2 cellular contexts compared by ENCODE assay signal in the genomic region with DNA sequence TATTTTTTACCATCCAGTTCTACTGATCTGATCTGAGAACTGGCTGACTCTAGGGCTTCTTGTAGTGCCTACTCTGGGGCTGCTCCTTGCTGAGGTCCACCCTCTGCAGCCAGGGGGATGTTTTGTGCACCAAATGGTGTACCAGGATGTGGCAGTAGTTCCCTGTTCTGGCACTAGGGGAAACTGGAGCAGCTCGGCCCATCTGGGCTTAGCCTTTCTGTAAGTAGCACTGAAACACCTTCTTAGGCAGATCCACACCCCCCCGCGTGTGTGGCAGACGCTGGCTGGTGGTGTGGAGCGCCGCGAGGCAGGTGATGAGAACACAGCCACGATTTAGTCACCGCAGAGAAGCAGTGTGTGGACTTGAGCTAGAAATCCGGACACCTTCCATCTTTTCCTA.
TF ChIP-seq lines count a peak whose summit lies in the region.

No MANE protein-coding gene starts in this region.

TF ChIP-seq in HCT116, 20 proteins besides CTCF, POLR2A, EP300 and RAD21 (continued from another document):
- TF ChIP-seq, protein P1, sequence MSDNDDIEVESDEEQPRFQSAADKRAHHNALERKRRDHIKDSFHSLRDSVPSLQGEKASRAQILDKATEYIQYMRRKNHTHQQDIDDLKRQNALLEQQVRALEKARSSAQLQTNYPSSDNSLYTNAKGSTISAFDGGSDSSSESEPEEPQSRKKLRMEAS (IDR thresholded peaks at IDR 0.05): no peak
- TF ChIP-seq EGR1 (IDR thresholded peaks at IDR 0.05; ENCODE audit: low read depth) (no peak), EZH2 (IDR thresholded peaks at IDR 0.05) (no peak), TCF7L2 (IDR thresholded peaks at IDR 0.05; ENCODE audit: borderline replicate concordance, extremely low read depth, insufficient read depth, insufficient read length) (no peak), ZNF274 (IDR thresholded peaks at IDR 0.05; ENCODE audit: low read depth, low read length) (no peak), JUND (IDR thresholded peaks at IDR 0.05) (no peak), SP1 (IDR thresholded peaks at IDR 0.05; ENCODE audit: low read depth) (no peak), ELF1 (IDR thresholded peaks at IDR 0.05; ENCODE audit: borderline replicate concordance, low read depth) (no peak)
- TF ChIP-seq, protein P2, sequence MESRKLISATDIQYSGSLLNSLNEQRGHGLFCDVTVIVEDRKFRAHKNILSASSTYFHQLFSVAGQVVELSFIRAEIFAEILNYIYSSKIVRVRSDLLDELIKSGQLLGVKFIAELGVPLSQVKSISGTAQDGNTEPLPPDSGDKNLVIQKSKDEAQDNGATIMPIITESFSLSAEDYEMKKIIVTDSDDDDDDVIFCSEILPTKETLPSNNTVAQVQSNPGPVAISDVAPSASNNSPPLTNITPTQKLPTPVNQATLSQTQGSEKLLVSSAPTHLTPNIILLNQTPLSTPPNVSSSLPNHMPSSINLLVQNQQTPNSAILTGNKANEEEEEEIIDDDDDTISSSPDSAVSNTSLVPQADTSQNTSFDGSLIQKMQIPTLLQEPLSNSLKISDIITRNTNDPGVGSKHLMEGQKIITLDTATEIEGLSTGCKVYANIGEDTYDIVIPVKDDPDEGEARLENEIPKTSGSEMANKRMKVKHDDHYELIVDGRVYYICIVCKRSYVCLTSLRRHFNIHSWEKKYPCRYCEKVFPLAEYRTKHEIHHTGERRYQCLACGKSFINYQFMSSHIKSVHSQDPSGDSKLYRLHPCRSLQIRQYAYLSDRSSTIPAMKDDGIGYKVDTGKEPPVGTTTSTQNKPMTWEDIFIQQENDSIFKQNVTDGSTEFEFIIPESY (IDR thresholded peaks at IDR 0.05; ENCODE audit: extremely low read depth, insufficient replicate concordance, low read length): no peak
- TF ChIP-seq, protein P3, sequence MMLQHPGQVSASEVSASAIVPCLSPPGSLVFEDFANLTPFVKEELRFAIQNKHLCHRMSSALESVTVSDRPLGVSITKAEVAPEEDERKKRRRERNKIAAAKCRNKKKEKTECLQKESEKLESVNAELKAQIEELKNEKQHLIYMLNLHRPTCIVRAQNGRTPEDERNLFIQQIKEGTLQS (IDR thresholded peaks at IDR 0.05): no peak
- TF ChIP-seq, protein P4, sequence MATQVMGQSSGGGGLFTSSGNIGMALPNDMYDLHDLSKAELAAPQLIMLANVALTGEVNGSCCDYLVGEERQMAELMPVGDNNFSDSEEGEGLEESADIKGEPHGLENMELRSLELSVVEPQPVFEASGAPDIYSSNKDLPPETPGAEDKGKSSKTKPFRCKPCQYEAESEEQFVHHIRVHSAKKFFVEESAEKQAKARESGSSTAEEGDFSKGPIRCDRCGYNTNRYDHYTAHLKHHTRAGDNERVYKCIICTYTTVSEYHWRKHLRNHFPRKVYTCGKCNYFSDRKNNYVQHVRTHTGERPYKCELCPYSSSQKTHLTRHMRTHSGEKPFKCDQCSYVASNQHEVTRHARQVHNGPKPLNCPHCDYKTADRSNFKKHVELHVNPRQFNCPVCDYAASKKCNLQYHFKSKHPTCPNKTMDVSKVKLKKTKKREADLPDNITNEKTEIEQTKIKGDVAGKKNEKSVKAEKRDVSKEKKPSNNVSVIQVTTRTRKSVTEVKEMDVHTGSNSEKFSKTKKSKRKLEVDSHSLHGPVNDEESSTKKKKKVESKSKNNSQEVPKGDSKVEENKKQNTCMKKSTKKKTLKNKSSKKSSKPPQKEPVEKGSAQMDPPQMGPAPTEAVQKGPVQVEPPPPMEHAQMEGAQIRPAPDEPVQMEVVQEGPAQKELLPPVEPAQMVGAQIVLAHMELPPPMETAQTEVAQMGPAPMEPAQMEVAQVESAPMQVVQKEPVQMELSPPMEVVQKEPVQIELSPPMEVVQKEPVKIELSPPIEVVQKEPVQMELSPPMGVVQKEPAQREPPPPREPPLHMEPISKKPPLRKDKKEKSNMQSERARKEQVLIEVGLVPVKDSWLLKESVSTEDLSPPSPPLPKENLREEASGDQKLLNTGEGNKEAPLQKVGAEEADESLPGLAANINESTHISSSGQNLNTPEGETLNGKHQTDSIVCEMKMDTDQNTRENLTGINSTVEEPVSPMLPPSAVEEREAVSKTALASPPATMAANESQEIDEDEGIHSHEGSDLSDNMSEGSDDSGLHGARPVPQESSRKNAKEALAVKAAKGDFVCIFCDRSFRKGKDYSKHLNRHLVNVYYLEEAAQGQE (IDR thresholded peaks at IDR 0.05; ENCODE audit: low read depth): no peak

TF ChIP-seq in SK-N-SH, 30 proteins besides CTCF, POLR2A, EP300 and RAD21 (continued from another document):
- TF ChIP-seq, protein P5, sequence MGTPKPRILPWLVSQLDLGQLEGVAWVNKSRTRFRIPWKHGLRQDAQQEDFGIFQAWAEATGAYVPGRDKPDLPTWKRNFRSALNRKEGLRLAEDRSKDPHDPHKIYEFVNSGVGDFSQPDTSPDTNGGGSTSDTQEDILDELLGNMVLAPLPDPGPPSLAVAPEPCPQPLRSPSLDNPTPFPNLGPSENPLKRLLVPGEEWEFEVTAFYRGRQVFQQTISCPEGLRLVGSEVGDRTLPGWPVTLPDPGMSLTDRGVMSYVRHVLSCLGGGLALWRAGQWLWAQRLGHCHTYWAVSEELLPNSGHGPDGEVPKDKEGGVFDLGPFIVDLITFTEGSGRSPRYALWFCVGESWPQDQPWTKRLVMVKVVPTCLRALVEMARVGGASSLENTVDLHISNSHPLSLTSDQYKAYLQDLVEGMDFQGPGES (IDR thresholded peaks at IDR 0.05; ENCODE audit: low read depth, low read length): no peak
- no peak for TF ChIP-seq TEAD4 (IDR thresholded peaks at IDR 0.05; ENCODE audit: borderline replicate concordance, insufficient read depth)
- TF ChIP-seq RFX5 (IDR thresholded peaks at IDR 0.05; ENCODE audit: low read length): no peak
- no peak for TF ChIP-seq EZH2phosphoT487 (IDR thresholded peaks at IDR 0.05; ENCODE audit: borderline replicate concordance, low read depth)
- TF ChIP-seq FOXM1 (IDR thresholded peaks at IDR 0.05; ENCODE audit: low read depth): no peak
- TF ChIP-seq SMC3 (IDR thresholded peaks at IDR 0.05; ENCODE audit: low read depth, low read length): no peak
- TF ChIP-seq YY1 (IDR thresholded peaks at IDR 0.05; ENCODE audit: low read depth): no peak
- TF ChIP-seq, protein P4 (IDR thresholded peaks at IDR 0.05; ENCODE audit: low read depth, low read length): no peak
- no peak for TF ChIP-seq TAF1 (IDR thresholded peaks at IDR 0.05; ENCODE audit: borderline replicate concordance, low read depth, low read length)
- TF ChIP-seq SIN3A (IDR thresholded peaks at IDR 0.05; ENCODE audit: borderline replicate concordance, low read depth, low read length): no peak
- TF ChIP-seq MEF2A (IDR thresholded peaks at IDR 0.05; ENCODE audit: borderline replicate concordance, low read depth): no peak
